ENCODE assay signal across 14 cellular contexts in the genomic region with DNA sequence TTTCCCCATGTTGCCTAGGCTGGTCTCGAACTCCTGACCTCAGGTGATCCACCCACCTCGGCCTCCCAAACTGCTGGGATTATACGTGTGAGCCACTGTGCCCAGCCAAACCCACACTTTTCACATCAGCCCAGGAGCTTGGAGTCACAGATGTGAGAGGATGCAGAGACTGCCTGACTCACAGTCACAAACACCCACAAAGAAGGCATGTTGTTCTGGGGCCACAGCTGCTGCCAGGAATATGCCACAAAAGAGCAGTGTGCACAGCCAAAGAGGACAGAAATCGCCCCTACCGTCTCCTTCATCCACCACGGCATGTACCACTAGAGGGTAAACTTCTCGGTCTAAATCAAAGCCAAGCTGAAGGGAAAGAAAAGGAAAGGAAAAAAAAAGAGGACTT. TPM values are rescaled to one million over a fixed set of nuclear protein-coding genes. Genes with fewer than 3 reads are reported as not detected.
DNase-seq lines count a peak whose midpoint lies in the region; ATAC-seq and TF ChIP-seq lines count a peak whose summit lies in the region.
"Had no signal": no experiment of that assay in that cellular context is flagged by ENCODE, and none has a peak within 500 bp of the region (broad histone marks: within the 10 kb centered on the region; RNA-seq: fewer than 3 reads in every experiment).

No MANE protein-coding gene starts in this region.

- H3K9me3 ChIP-seq in upper lobe of left lung = no peaks in the 10 kb centered on the region

- no peak overlapping the region for H3K27ac ChIP-seq in upper lobe of left lung
- H3K27ac ChIP-seq: foreskin keratinocyte had no signal

- no peak for TF ChIP-seq POLR2A in upper lobe of left lung (IDR thresholded peaks at IDR 0.05)

- H3K4me1 ChIP-seq in upper lobe of left lung = no peaks in the 10 kb centered on the region
- H3K4me1 ChIP-seq: foreskin keratinocyte had no signal

- peaks cover 8% of the 10 kb centered on the region for H3K4me1 Mint-ChIP-seq in activated CD4-positive, alpha-beta memory T cell treated with anti-CD3 and anti-CD28 coated beads for 36 hours (ENCODE audit: low read depth)
- peaks cover 4% of the 10 kb centered on the region for H3K4me1 Mint-ChIP-seq in activated CD4-positive, alpha-beta memory T cell treated with anti-CD3 and anti-CD28 coated beads, Interleukin-2, amount 10 ng/mL, durations not matched to agents 7 days and 5 days
- H3K4me1 Mint-ChIP-seq in activated T-cell treated with anti-CD3 and anti-CD28 coated beads, Interleukin-2, amount 50 U/mL, for 72 hours (ENCODE audit: low read depth) = peaks cover 14% of the 10 kb centered on the region

- H3K9me3 Mint-ChIP-seq in activated CD4-positive, alpha-beta memory T cell treated with anti-CD3 and anti-CD28 coated beads for 36 hours = no peaks in the 10 kb centered on the region
- H3K9me3 Mint-ChIP-seq in activated CD4-positive, alpha-beta memory T cell treated with anti-CD3 and anti-CD28 coated beads, Interleukin-2, amount 10 ng/mL, durations not matched to agents 7 days and 5 days = no peaks in the 10 kb centered on the region
- H3K9me3 Mint-ChIP-seq in activated T-cell treated with anti-CD3 and anti-CD28 coated beads, Interleukin-2, amount 50 U/mL, for 72 hours = no peaks in the 10 kb centered on the region
- H3K9me3 Mint-ChIP-seq: activated naive CD8-positive, alpha-beta T cell treated with anti-CD3 and anti-CD28 coated beads, Interleukin-2, amount 10 ng/mL, durations not matched to agents 7 days and 5 days; dendritic cell treated with granulocyte-macrophage colony-stimulating factor and Interleukin-4, amounts not matched to agents 40 ng/mL and 50 ng/mL, for 4 days; naive B cell had no signal

- no peak overlapping the region for H3K4me3 Mint-ChIP-seq in activated CD4-positive, alpha-beta memory T cell treated with anti-CD3 and anti-CD28 coated beads for 36 hours
- H3K4me3 Mint-ChIP-seq in activated CD4-positive, alpha-beta memory T cell treated with anti-CD3 and anti-CD28 coated beads, Interleukin-2, amount 10 ng/mL, durations not matched to agents 7 days and 5 days = no peak overlapping the region
- no peak overlapping the region for H3K4me3 Mint-ChIP-seq in activated T-cell treated with anti-CD3 and anti-CD28 coated beads, Interleukin-2, amount 50 U/mL, for 72 hours
- H3K4me3 Mint-ChIP-seq: activated naive CD8-positive, alpha-beta T cell treated with anti-CD3 and anti-CD28 coated beads, Interleukin-2, amount 10 ng/mL, durations not matched to agents 7 days and 5 days; dendritic cell treated with granulocyte-macrophage colony-stimulating factor and Interleukin-4, amounts not matched to agents 40 ng/mL and 50 ng/mL, for 4 days; naive B cell had no signal

- H3K36me3 Mint-ChIP-seq in activated CD4-positive, alpha-beta memory T cell treated with anti-CD3 and anti-CD28 coated beads for 36 hours = peaks cover 9% of the 10 kb centered on the region
- H3K36me3 Mint-ChIP-seq in activated CD4-positive, alpha-beta memory T cell treated with anti-CD3 and anti-CD28 coated beads, Interleukin-2, amount 10 ng/mL, durations not matched to agents 7 days and 5 days (ENCODE audit: low read depth) = peaks cover 62% of the 10 kb centered on the region
- peaks cover 2 to 16% of the 10 kb centered on the region in 2 donors for H3K36me3 Mint-ChIP-seq in activated T-cell treated with anti-CD3 and anti-CD28 coated beads, Interleukin-2, amount 50 U/mL, for 72 hours (ENCODE audit: insufficient read depth in 2 of 2)
- H3K36me3 Mint-ChIP-seq: naive B cell had no signal

- intact Hi-C loops in activated CD4-positive, alpha-beta memory T cell treated with anti-CD3 and anti-CD28 coated beads for 36 hours (cut with micrococcal nuclease) = no loop called here

- peak; percentile 55 for DNase-seq in activated CD4-positive, alpha-beta memory T cell treated with anti-CD3 and anti-CD28 coated beads for 36 hours
- no peak for DNase-seq in activated CD4-positive, alpha-beta memory T cell treated with anti-CD3 and anti-CD28 coated beads, Interleukin-2, amount 10 ng/mL, durations not matched to agents 7 days and 5 days
- peak in 1 of 2 donors; percentile 41 for DNase-seq in activated T-cell treated with anti-CD3 and anti-CD28 coated beads, Interleukin-2, amount 50 U/mL, for 72 hours
- DNase-seq in globus pallidus (ENCODE audit: low spot score) (peak; percentile 86), activated gamma-delta T cell (lab: John Stamatoyannopoulos, UW) (no peak), upper lobe of left lung (no peak)
- no peak for DNase-seq in stimulated activated naive CD8-positive, alpha-beta T cell treated with anti-CD3 and anti-CD28 coated beads, Interleukin-15, Interleukin-2, amounts not matched to agents 100 U/mL and 50 U/mL, for 24 hours
- DNase-seq: activated CD4-positive, CD25-positive, alpha-beta regulatory T cell treated with anti-CD3 and anti-CD28 coated beads, Interleukin-2, amount 50 U/mL, for 72 hours; activated naive CD8-positive, alpha-beta T cell treated with anti-CD3 and anti-CD28 coated beads, Interleukin-2, amount 10 ng/mL, durations not matched to agents 7 days and 5 days; foreskin keratinocyte; naive B cell; NCI-H2227 treated with DMSO at 0.1 percent for 48 hours had no signal

- no peaks in the 10 kb centered on the region for H3K36me3 ChIP-seq in upper lobe of left lung

- no peaks in the 10 kb centered on the region for H3K27me3 Mint-ChIP-seq in activated CD4-positive, alpha-beta memory T cell treated with anti-CD3 and anti-CD28 coated beads for 36 hours
- H3K27me3 Mint-ChIP-seq in activated CD4-positive, alpha-beta memory T cell treated with anti-CD3 and anti-CD28 coated beads, Interleukin-2, amount 10 ng/mL, durations not matched to agents 7 days and 5 days = no peaks in the 10 kb centered on the region
- H3K27me3 Mint-ChIP-seq in activated T-cell treated with anti-CD3 and anti-CD28 coated beads, Interleukin-2, amount 50 U/mL, for 72 hours (ENCODE audit: low read depth) = no peaks in the 10 kb centered on the region
- H3K27me3 Mint-ChIP-seq: activated naive CD8-positive, alpha-beta T cell treated with anti-CD3 and anti-CD28 coated beads, Interleukin-2, amount 10 ng/mL, durations not matched to agents 7 days and 5 days; naive B cell had no signal

- H3K27me3 ChIP-seq in upper lobe of left lung = no peaks in the 10 kb centered on the region

- H3K27ac Mint-ChIP-seq in activated CD4-positive, alpha-beta memory T cell treated with anti-CD3 and anti-CD28 coated beads for 36 hours = peak overlapping the region; percentile 11
- no peak overlapping the region for H3K27ac Mint-ChIP-seq in activated CD4-positive, alpha-beta memory T cell treated with anti-CD3 and anti-CD28 coated beads, Interleukin-2, amount 10 ng/mL, durations not matched to agents 7 days and 5 days
- H3K27ac Mint-ChIP-seq in activated T-cell treated with anti-CD3 and anti-CD28 coated beads, Interleukin-2, amount 50 U/mL, for 72 hours = no peak overlapping the region
- H3K27ac Mint-ChIP-seq: activated naive CD8-positive, alpha-beta T cell treated with anti-CD3 and anti-CD28 coated beads, Interleukin-2, amount 10 ng/mL, durations not matched to agents 7 days and 5 days; dendritic cell treated with granulocyte-macrophage colony-stimulating factor and Interleukin-4, amounts not matched to agents 40 ng/mL and 50 ng/mL, for 4 days had no signal

- no peak overlapping the region for H3K4me3 ChIP-seq in upper lobe of left lung

- no peak for TF ChIP-seq CTCF in upper lobe of left lung (IDR thresholded peaks at IDR 0.05)

- WGBS in upper lobe of left lung, 2 donors = 78 to 91% methylated on average over 7 of the region's 7 CpGs

- TF ChIP-seq EP300 in upper lobe of left lung (IDR thresholded peaks at IDR 0.05) = no peak

- CTCF ChIA-PET in activated CD4-positive, alpha-beta memory T cell treated with anti-CD3 and anti-CD28 coated beads for 36 hours (lab: Charles Lee) = interaction anchor here (0.6 to 1.6 kb wide), 7 partner anchors 14 to 231 kb away, joined by 3 to 8 read pairs (median 3); no protein-coding TSS in a partner anchor
- CTCF ChIA-PET in activated CD4-positive, alpha-beta memory T cell treated with anti-CD3 and anti-CD28 coated beads, Interleukin-2, amount 10 ng/mL, durations not matched to agents 7 days and 5 days (lab: Charles Lee) = interaction anchor here (0.9 to 1.3 kb wide), 4 partner anchors 14 to 114 kb away, joined by 3 to 7 read pairs (median 4); no protein-coding TSS in a partner anchor

- POLR2A ChIA-PET in activated CD4-positive, alpha-beta memory T cell treated with anti-CD3 and anti-CD28 coated beads for 36 hours (lab: Charles Lee) = interaction anchor here (0.6 to 1.2 kb wide), 2 partner anchors 13 to 16 kb away, joined by 3 to 6 read pairs; no protein-coding TSS in a partner anchor
- POLR2A ChIA-PET in activated CD4-positive, alpha-beta memory T cell treated with anti-CD3 and anti-CD28 coated beads, Interleukin-2, amount 10 ng/mL, durations not matched to agents 7 days and 5 days (lab: Charles Lee) = interaction anchor here (0.6 to 1.6 kb wide), 4 partner anchors 13 to 114 kb away, joined by 3 to 4 read pairs (median 3); no protein-coding TSS in a partner anchor

- peak; percentile 80 to 83 for ATAC-seq in activated T-cell treated with anti-CD3 and anti-CD28 coated beads, Interleukin-2, amount 50 U/mL, for 72 hours (replicated peaks in 1 of 2)
- peak; percentile 71 for ATAC-seq in stimulated activated naive CD8-positive, alpha-beta T cell treated with anti-CD3 and anti-CD28 coated beads, Interleukin-15, Interleukin-2, amounts not matched to agents 100 U/mL and 50 U/mL, for 24 hours
- ATAC-seq in upper lobe of left lung (ENCODE audit: low FRiP score in 2 of 2) (no peak), GM21786 (IDR thresholded peaks at IDR 0.05; ENCODE audit: unreplicated experiment) (no peak)
- ATAC-seq: foreskin keratinocyte had no signal

RNA-seq across cellular contexts. Expression of a gene that starts 25.1 kb away (rescaled TPM):
- total RNA-seq in activated CD4-positive, alpha-beta memory T cell treated with anti-CD3 and anti-CD28 coated beads for 36 hours = under 1 TPM; 0.22 to 0.29 TPM
- total RNA-seq in activated CD4-positive, alpha-beta memory T cell treated with anti-CD3 and anti-CD28 coated beads, Interleukin-2, amount 10 ng/mL, durations not matched to agents 7 days and 5 days = under 1 TPM; 0.13 to 0.15 TPM
- 1 to 10 TPM; 1.4 to 1.5 TPM for total RNA-seq in activated T-cell treated with anti-CD3 and anti-CD28 coated beads, Interleukin-2, amount 50 U/mL, for 72 hours
- 10 to 100 TPM in 5 of 6 donors, 1 to 10 TPM in 1; 3.3 to 86.6 (median 32.2) TPM for total RNA-seq in upper lobe of left lung

Comparison
In these comparisons a context has a peak if more than half of its experiments do, and no peak if none do; other contexts are left out.
1. DNase-seq: peak in activated CD4-positive, alpha-beta memory T cell treated with anti-CD3 and anti-CD28 coated beads for 36 hours (single experiment) and globus pallidus (single experiment); none in activated CD4-positive, alpha-beta memory T cell treated with anti-CD3 and anti-CD28 coated beads, Interleukin-2, amount 10 ng/mL, durations not matched to agents 7 days and 5 days (single experiment), stimulated activated naive CD8-positive, alpha-beta T cell treated with anti-CD3 and anti-CD28 coated beads, Interleukin-15, Interleukin-2, amounts not matched to agents 100 U/mL and 50 U/mL, for 24 hours (single experiment), activated gamma-delta T cell (single experiment) and upper lobe of left lung (0 of 2).
2. ATAC-seq: peak in activated T-cell treated with anti-CD3 and anti-CD28 coated beads, Interleukin-2, amount 50 U/mL, for 72 hours (2 of 2) and stimulated activated naive CD8-positive, alpha-beta T cell treated with anti-CD3 and anti-CD28 coated beads, Interleukin-15, Interleukin-2, amounts not matched to agents 100 U/mL and 50 U/mL, for 24 hours (single experiment); none in upper lobe of left lung (0 of 2) and GM21786 (single experiment).